30 cellular contexts compared by ENCODE assay signal in the genomic region with DNA sequence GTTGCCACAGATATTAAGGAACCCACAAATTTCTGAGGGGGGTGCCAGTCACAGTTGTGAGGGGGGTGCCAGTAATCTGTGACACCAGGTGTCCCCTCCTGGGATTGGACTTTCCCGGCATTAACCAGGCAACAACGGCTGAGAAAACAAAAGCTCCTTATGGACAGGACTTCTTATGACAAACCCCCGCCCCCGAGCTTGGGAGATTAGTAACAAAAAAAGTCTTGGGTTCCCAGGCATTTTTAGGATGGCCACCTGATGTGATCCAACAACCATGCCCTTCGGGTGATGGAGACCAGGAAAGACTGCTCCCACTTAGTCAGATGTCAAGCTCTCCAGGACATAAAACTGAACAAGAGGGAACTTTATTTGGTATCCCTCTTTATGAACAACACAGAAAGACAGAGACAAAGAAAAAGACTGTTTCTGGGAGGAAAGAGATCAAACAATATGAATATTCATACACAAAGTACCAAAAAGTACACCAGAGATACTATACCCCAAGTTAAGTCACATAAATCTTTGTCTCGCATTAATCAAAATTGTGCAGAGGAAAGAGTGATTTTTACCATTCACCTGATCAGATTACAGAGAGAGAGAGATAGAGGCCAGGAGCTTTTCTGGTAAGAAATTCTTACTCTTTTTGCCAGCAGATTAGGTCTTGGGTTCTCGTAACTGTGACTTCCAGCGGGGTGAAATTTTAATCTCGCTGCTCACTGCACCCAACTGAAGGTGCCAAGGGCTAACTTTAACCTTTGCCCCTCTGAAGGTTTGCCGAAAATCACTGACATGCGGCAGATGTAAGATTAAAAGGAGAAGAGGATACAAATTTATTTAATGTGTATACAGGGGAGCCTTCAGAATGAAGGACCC.
A peak's percentile ranks its signal among the peaks of the same experiment; 100 is the strongest.
DNase-seq lines count a peak whose midpoint lies in the region; ATAC-seq and TF ChIP-seq lines count a peak whose summit lies in the region.
"Had no signal": no experiment of that assay in that cellular context is flagged by ENCODE, and none has a peak within 500 bp of the region (broad histone marks: within the 10 kb centered on the region; RNA-seq: fewer than 3 reads in every experiment).

No MANE protein-coding gene starts in this region.

- H3K36me3 Mint-ChIP-seq in GM23338 (ENCODE audit: low read depth), result no peaks in the 10 kb centered on the region
- no peaks in the 10 kb centered on the region for H3K36me3 Mint-ChIP-seq in neural progenitor cell
- no peaks in the 10 kb centered on the region for H3K36me3 Mint-ChIP-seq in activated CD8-positive, alpha-beta T cell treated with anti-CD3 and anti-CD28 coated beads, Interleukin-2, amount 10 ng/mL, durations not matched to agents 7 days and 5 days (ENCODE audit: low read depth)
- H3K36me3 Mint-ChIP-seq: activated naive CD8-positive, alpha-beta T cell treated with anti-CD3 and anti-CD28 coated beads, Interleukin-2, amount 10 ng/mL, durations not matched to agents 7 days and 5 days; mesothelial cell of epicardium; naive thymus-derived CD4-positive, alpha-beta T cell had no signal

- H3F3A ChIP-seq in GM23338 (replicated peaks; ENCODE audit: low read depth) (no peaks in the 10 kb centered on the region), neural progenitor cell (ENCODE audit: low read depth) (peaks cover 18% of the 10 kb centered on the region)

- H2AFZ ChIP-seq in GM23338 (peak overlapping the region; percentile 45; the same call in 1 of the 2 replicates), neural progenitor cell (replicated peaks) (peak overlapping the region; percentile 22)
- H2AFZ ChIP-seq: hepatocyte had no signal

- POLR2A ChIA-PET in activated CD8-positive, alpha-beta T cell treated with anti-CD3 and anti-CD28 coated beads, Interleukin-2, amount 10 ng/mL, durations not matched to agents 7 days and 5 days (lab: Charles Lee), result no interaction called here

- peaks cover 2% of the 10 kb centered on the region for H3K27me3 Mint-ChIP-seq in GM23338 (ENCODE audit: insufficient read depth, low read depth, poor library complexity)
- H3K27me3 Mint-ChIP-seq in neural progenitor cell (ENCODE audit: insufficient read depth, low read depth), result peaks cover 5% of the 10 kb centered on the region
- H3K27me3 Mint-ChIP-seq in activated CD8-positive, alpha-beta T cell treated with anti-CD3 and anti-CD28 coated beads, Interleukin-2, amount 10 ng/mL, durations not matched to agents 7 days and 5 days (ENCODE audit: low read depth), result no peaks in the 10 kb centered on the region
- H3K27me3 Mint-ChIP-seq: naive thymus-derived CD4-positive, alpha-beta T cell had no signal

- H4K20me1 ChIP-seq in GM23338 (replicated peaks; ENCODE audit: insufficient read depth), result no peaks in the 10 kb centered on the region
- H4K20me1 ChIP-seq in neural progenitor cell (ENCODE audit: low read depth), result no peaks in the 10 kb centered on the region

- 55 to 57% methylated on average over 11 of the region's 11 CpGs for WGBS in ectodermal cell, 2 experiments
- WGBS in thyroid gland, 2 donors, result 82 to 87% methylated on average over 11 of the region's 11 CpGs

- H3K36me3 ChIP-seq in GM23338 (ENCODE audit: insufficient read depth) (no peaks in the 10 kb centered on the region), ectodermal cell (ENCODE audit: control insufficient read depth, insufficient read depth, low read length) (no peaks in the 10 kb centered on the region), neural progenitor cell (no peaks in the 10 kb centered on the region), thyroid gland (no peaks in the 10 kb centered on the region)
- H3K36me3 ChIP-seq: ascending aorta, esophagus squamous epithelium, stomach, tibial nerve had no signal

- peaks cover 39% of the 10 kb centered on the region for H3K4me1 ChIP-seq in GM23338 (ENCODE audit: insufficient read depth)
- peaks cover 11% of the 10 kb centered on the region for H3K4me1 ChIP-seq in ectodermal cell (ENCODE audit: control insufficient read depth, insufficient read depth, low read length)
- peaks cover 50% of the 10 kb centered on the region for H3K4me1 ChIP-seq in neural progenitor cell
- no peaks in the 10 kb centered on the region for H3K4me1 ChIP-seq in thyroid gland
- H3K4me1 ChIP-seq: ascending aorta, esophagus squamous epithelium had no signal

- no peak overlapping the region for H3K9ac ChIP-seq in neural progenitor cell

- TF ChIP-seq POLR2A in thyroid gland (IDR thresholded peaks at IDR 0.05), result no peak

- no peak overlapping the region for H3K4me3 ChIP-seq in GM23338
- no peak overlapping the region for H3K4me3 ChIP-seq in ectodermal cell (ENCODE audit: insufficient read depth, low read depth, low read length)
- no peak overlapping the region for H3K4me3 ChIP-seq in neural progenitor cell
- no peak overlapping the region for H3K4me3 ChIP-seq in thyroid gland (replicated peaks in 1 of 3)
- H3K4me3 ChIP-seq: ascending aorta, coronary artery, esophagus squamous epithelium, hepatocyte, SK-N-MC, stomach, tibial nerve had no signal

- ATAC-seq in GM23338, result peak; percentile 25; the same call in 1 of the 3 replicates
- ATAC-seq in GM21576 (IDR thresholded peaks at IDR 0.05; ENCODE audit: unreplicated experiment), result no peak
- ATAC-seq in activated CD8-positive, alpha-beta T cell treated with anti-CD3 and anti-CD28 coated beads, Interleukin-2, amount 10 ng/mL, durations not matched to agents 7 days and 5 days, result no peak
- ATAC-seq: activated CD4-positive, alpha-beta T cell treated with anti-CD3 and anti-CD28 coated beads for 36 hours; left colon; naive thymus-derived CD4-positive, alpha-beta T cell had no signal

- H3K9me3 ChIP-seq in ectodermal cell (ENCODE audit: control insufficient read depth, low read length) (no peaks in the 10 kb centered on the region), neural progenitor cell (ENCODE audit: low read depth) (no peaks in the 10 kb centered on the region), thyroid gland (no peaks in the 10 kb centered on the region)
- H3K9me3 ChIP-seq: ascending aorta, esophagus squamous epithelium, stomach, tibial nerve had no signal

- H3K4me2 ChIP-seq in GM23338 (0 out of 2 replicates have a peak overlapping the region, but pooled peaks have one; percentile 4), neural progenitor cell (peak overlapping the region; percentile 55)
- H3K4me2 ChIP-seq: hepatocyte had no signal

- H3K27ac ChIP-seq in GM23338 (ENCODE audit: low read depth) (peak overlapping the region; percentile 27), ectodermal cell (ENCODE audit: insufficient read depth, low read depth, low read length, poor library complexity, severe bottlenecking) (peak overlapping the region; percentile 85), neural progenitor cell (peak overlapping the region; percentile 84), thyroid gland (no peak overlapping the region)
- H3K27ac ChIP-seq: ascending aorta, coronary artery, esophagus squamous epithelium, hepatocyte, SK-N-MC, stomach, tibial nerve had no signal

- H3K27me3 ChIP-seq in GM23338 (ENCODE audit: insufficient read depth) (no peaks in the 10 kb centered on the region), ectodermal cell (ENCODE audit: control insufficient read depth, insufficient read depth, low read length, poor library complexity, severe bottlenecking) (no peaks in the 10 kb centered on the region), neural progenitor cell (no peaks in the 10 kb centered on the region), thyroid gland (no peaks in the 10 kb centered on the region)
- H3K27me3 ChIP-seq: ascending aorta, esophagus squamous epithelium, hepatocyte, stomach, tibial nerve had no signal

- intact Hi-C loops in thyroid gland (cut with DNase I), result no loop called here

- CTCF ChIA-PET in activated CD8-positive, alpha-beta T cell treated with anti-CD3 and anti-CD28 coated beads, Interleukin-2, amount 10 ng/mL, durations not matched to agents 7 days and 5 days (lab: Charles Lee), result no interaction called here

- no peak for DNase-seq in GM23338 (ENCODE audit: low spot score)
- peak; percentile 60 for DNase-seq in NCI-H82 treated with DMSO at 0.1 percent for 48 hours (lab: John Stamatoyannopoulos, UW; ENCODE audit: unreplicated experiment)
- DNase-seq in neural progenitor cell (ENCODE audit: low spot score), result peak; percentile 69
- no peak for DNase-seq in SW 1271 (lab: John Stamatoyannopoulos, UW)
- DNase-seq in activated CD8-positive, alpha-beta T cell treated with anti-CD3 and anti-CD28 coated beads, Interleukin-2, amount 10 ng/mL, durations not matched to agents 7 days and 5 days, result no peak
- DNase-seq in thyroid gland, result no peak
- DNase-seq: activated CD4-positive, alpha-beta T cell treated with anti-CD3 and anti-CD28 coated beads for 36 hours; activated effector memory CD4-positive, alpha-beta T cell treated with anti-CD3 and anti-CD28 coated beads, Interleukin-2, amount 50 U/mL, for 16 hours; activated naive CD8-positive, alpha-beta T cell treated with anti-CD3 and anti-CD28 coated beads, Interleukin-2, amount 10 ng/mL, durations not matched to agents 7 days and 5 days; activated T-cell treated with anti-CD3 and anti-CD28 coated beads, Interleukin-2, amount 50 U/mL, for 1 hour; DMS153; esophagus squamous epithelium; GDM1; HCEC 1CT; left colon; naive thymus-derived CD4-positive, alpha-beta T cell; NCI-H1092 treated with DMSO at 0.1 percent for 48 hours; NCI-H1930; NCI-H526 treated with DMSO at 0.1 percent for 48 hours; RPMI8226; stomach had no signal

- peak overlapping the region; percentile 75 for H3K27ac Mint-ChIP-seq in GM23338
- peak overlapping the region; percentile 52 for H3K27ac Mint-ChIP-seq in neural progenitor cell
- H3K27ac Mint-ChIP-seq in activated CD8-positive, alpha-beta T cell treated with anti-CD3 and anti-CD28 coated beads, Interleukin-2, amount 10 ng/mL, durations not matched to agents 7 days and 5 days, result no peak overlapping the region
- H3K27ac Mint-ChIP-seq: activated CD4-positive, alpha-beta T cell treated with anti-CD3 and anti-CD28 coated beads for 36 hours; activated naive CD8-positive, alpha-beta T cell treated with anti-CD3 and anti-CD28 coated beads, Interleukin-2, amount 10 ng/mL, durations not matched to agents 7 days and 5 days; mesothelial cell of epicardium; naive thymus-derived CD4-positive, alpha-beta T cell; T-helper 1 cell treated with Interleukin-12 subunit alpha and Interleukin-12 subunit beta and Interleukin-4 antibody, amounts not matched to agents 30 μg/mL and 1 μg/mL, for 36 hours had no signal

- no peaks in the 10 kb centered on the region for H3K9me2 ChIP-seq in GM23338 (ENCODE audit: insufficient read depth)

- H3K4me3 Mint-ChIP-seq in GM23338 (no peak overlapping the region), neural progenitor cell (no peak overlapping the region)
- no peak overlapping the region for H3K4me3 Mint-ChIP-seq in activated CD8-positive, alpha-beta T cell treated with anti-CD3 and anti-CD28 coated beads, Interleukin-2, amount 10 ng/mL, durations not matched to agents 7 days and 5 days
- H3K4me3 Mint-ChIP-seq: activated CD4-positive, alpha-beta T cell treated with anti-CD3 and anti-CD28 coated beads for 36 hours; activated naive CD8-positive, alpha-beta T cell treated with anti-CD3 and anti-CD28 coated beads, Interleukin-2, amount 10 ng/mL, durations not matched to agents 7 days and 5 days; mesothelial cell of epicardium; naive thymus-derived CD4-positive, alpha-beta T cell; T-helper 1 cell treated with Interleukin-12 subunit alpha and Interleukin-12 subunit beta and Interleukin-4 antibody, amounts not matched to agents 30 μg/mL and 1 μg/mL, for 36 hours had no signal

- H3K79me2 ChIP-seq in GM23338 (replicated peaks; ENCODE audit: insufficient read depth), result no peaks in the 10 kb centered on the region
- no peaks in the 10 kb centered on the region for H3K79me2 ChIP-seq in neural progenitor cell (ENCODE audit: low read depth)
- H3K79me2 ChIP-seq: hepatocyte had no signal

- H3K4me1 Mint-ChIP-seq in GM23338 (peaks cover 36% of the 10 kb centered on the region), neural progenitor cell (peaks cover 25% of the 10 kb centered on the region)
- no peaks in the 10 kb centered on the region for H3K4me1 Mint-ChIP-seq in activated CD8-positive, alpha-beta T cell treated with anti-CD3 and anti-CD28 coated beads, Interleukin-2, amount 10 ng/mL, durations not matched to agents 7 days and 5 days (ENCODE audit: low read depth)
- H3K4me1 Mint-ChIP-seq: activated CD4-positive, alpha-beta T cell treated with anti-CD3 and anti-CD28 coated beads for 36 hours; activated naive CD8-positive, alpha-beta T cell treated with anti-CD3 and anti-CD28 coated beads, Interleukin-2, amount 10 ng/mL, durations not matched to agents 7 days and 5 days; naive thymus-derived CD4-positive, alpha-beta T cell had no signal

- TF ChIP-seq CTCF in GM23338 (conservative IDR thresholded peaks at IDR 0.05; ENCODE audit: low read depth in 2 of 2), result no peak
- TF ChIP-seq CTCF in neural progenitor cell (IDR thresholded peaks at IDR 0.05), result no peak
- no peak for TF ChIP-seq CTCF in thyroid gland (IDR thresholded peaks at IDR 0.05)

- H3K9me3 Mint-ChIP-seq in GM23338 (no peaks in the 10 kb centered on the region), neural progenitor cell (peaks cover 2% of the 10 kb centered on the region)
- no peaks in the 10 kb centered on the region for H3K9me3 Mint-ChIP-seq in activated CD8-positive, alpha-beta T cell treated with anti-CD3 and anti-CD28 coated beads, Interleukin-2, amount 10 ng/mL, durations not matched to agents 7 days and 5 days (ENCODE audit: insufficient read depth)
- H3K9me3 Mint-ChIP-seq: activated naive CD8-positive, alpha-beta T cell treated with anti-CD3 and anti-CD28 coated beads, Interleukin-2, amount 10 ng/mL, durations not matched to agents 7 days and 5 days; mesothelial cell of epicardium; T-helper 1 cell treated with Interleukin-12 subunit alpha and Interleukin-12 subunit beta and Interleukin-4 antibody, amounts not matched to agents 30 μg/mL and 1 μg/mL, for 36 hours had no signal

Comparison
In these comparisons a context has a peak if more than half of its experiments do, and no peak if none do; other contexts are left out.
1. DNase-seq: peak in NCI-H82 treated with DMSO at 0.1 percent for 48 hours (single experiment) and neural progenitor cell (single experiment); none in GM23338 (single experiment), SW 1271 (0 of 2), activated CD8-positive, alpha-beta T cell treated with anti-CD3 and anti-CD28 coated beads, Interleukin-2, amount 10 ng/mL, durations not matched to agents 7 days and 5 days (single experiment) and thyroid gland (0 of 2).
2. H3K27ac ChIP-seq: peak in GM23338 (single experiment), ectodermal cell (single experiment) and neural progenitor cell (single experiment); none in thyroid gland (0 of 3).